19 cellular contexts compared by ENCODE assay signal in the genomic region with DNA sequence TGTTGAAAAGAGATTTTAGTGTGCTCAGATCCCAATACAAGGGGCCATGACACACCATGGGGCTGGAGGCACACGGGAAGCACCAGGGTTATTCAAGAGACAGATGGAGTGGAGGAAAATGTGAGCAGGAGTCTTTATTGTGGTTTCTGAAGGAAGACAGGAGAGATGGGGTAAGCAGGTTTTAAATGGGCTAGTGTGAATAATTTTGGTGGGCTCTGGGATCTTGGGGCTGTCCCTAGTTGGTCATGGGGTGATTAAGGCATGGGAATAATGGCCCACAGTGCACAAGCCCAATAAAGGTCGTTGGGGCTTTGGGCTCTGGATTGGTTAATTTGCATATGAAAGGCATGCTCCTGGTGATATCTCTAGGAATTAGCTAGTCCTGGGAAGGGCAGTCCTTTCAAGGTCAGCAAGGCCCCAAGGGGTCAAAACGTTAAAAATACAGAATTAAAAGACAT. TPM values are rescaled to one million over a fixed set of nuclear protein-coding genes. Genes with fewer than 3 reads are reported as not detected.
DNase-seq lines count a peak whose midpoint lies in the region.
"Had no signal": no experiment of that assay in that cellular context is flagged by ENCODE, and none has a peak within 500 bp of the region (broad histone marks: within the 10 kb centered on the region; RNA-seq: fewer than 3 reads in every experiment).

No MANE protein-coding gene starts in this region.

- DNase-seq in iPS DF 19.7 (ENCODE audit: low read depth, low spot score) (peak; percentile 81), iPS-NIHi7 (ENCODE audit: extremely low spot score) (peak; percentile 38), Kasumi-1 (lab: John Stamatoyannopoulos, UW) (no peak), NCI-H748 treated with DMSO at 0.1 percent for 48 hours (lab: John Stamatoyannopoulos, UW) (no peak), T1000 (lab: John Stamatoyannopoulos, UW) (no peak), middle frontal gyrus (ENCODE audit: extremely low spot score, low spot score) (no peak)
- DNase-seq: CD8-positive, alpha-beta memory T cell; DMS79; GDM1; GOT3; MV-4-11; NCI-H1417 treated with DMSO at 0.1 percent for 48 hours; NCI-H2029 treated with DMSO at 0.1 percent for 48 hours; NCI-H2171 treated with DMSO at 0.1 percent for 48 hours; NCI-H446 treated with DMSO at 0.1 percent for 48 hours; Peyer's patch had no signal

- peak overlapping the region; percentile 88 for H3K4me3 ChIP-seq in HUES64 (ENCODE audit: low read length)
- H3K4me3 ChIP-seq: BLaER1 treated with 17β-estradiol and CSF1 and Interleukin-3, amounts not matched to agents 10 nM and 100 nM; Peyer's patch had no signal

- H3K27me3 ChIP-seq in HUES64 (ENCODE audit: insufficient read depth, low read length): peaks cover 8% of the 10 kb centered on the region; the same call in 1 of the 2 replicates
- H3K27me3 ChIP-seq: BLaER1 treated with 17β-estradiol and CSF1 and Interleukin-3, amounts not matched to agents 10 nM and 100 nM; Peyer's patch had no signal

- H3K36me3 ChIP-seq in ES-I3 (ENCODE audit: insufficient read depth, low read length) (peaks cover 8% of the 10 kb centered on the region), HUES64 (ENCODE audit: insufficient read depth, low read length) (peaks cover 17% of the 10 kb centered on the region)
- H3K36me3 ChIP-seq: BLaER1 treated with 17β-estradiol and CSF1 and Interleukin-3, amounts not matched to agents 10 nM and 100 nM; Peyer's patch had no signal

- peak overlapping the region; percentile 98 for H3K27ac ChIP-seq in HUES64 (ENCODE audit: low read depth, low read length)
- H3K27ac ChIP-seq: BLaER1 treated with 17β-estradiol and CSF1 and Interleukin-3, amounts not matched to agents 10 nM and 100 nM; Peyer's patch had no signal

- 2% methylated on average over 3 of the region's 3 CpGs for WGBS in HUES64

- H3K4me1 ChIP-seq in ES-I3 (ENCODE audit: insufficient read depth, low read length) (peaks cover 28% of the 10 kb centered on the region), HUES64 (ENCODE audit: insufficient read depth, low read length) (peaks cover 37% of the 10 kb centered on the region)
- H3K4me1 ChIP-seq: BLaER1 treated with 17β-estradiol and CSF1 and Interleukin-3, amounts not matched to agents 10 nM and 100 nM; Peyer's patch had no signal

- peak overlapping the region; percentile 44 for H3K9ac ChIP-seq in ES-I3 (ENCODE audit: low read depth, low read length)
- H3K9ac ChIP-seq in HUES64 (ENCODE audit: low read depth, low read length): peak overlapping the region; percentile 67
- H3K9ac ChIP-seq: BLaER1 treated with 17β-estradiol and CSF1 and Interleukin-3, amounts not matched to agents 10 nM and 100 nM had no signal

- no peaks in the 10 kb centered on the region for H3K9me3 ChIP-seq in ES-I3 (ENCODE audit: control insufficient read depth, insufficient read depth, low read length)
- no peaks in the 10 kb centered on the region for H3K9me3 ChIP-seq in HUES64 (ENCODE audit: insufficient read depth, low read depth, low read length)
- H3K9me3 ChIP-seq: BLaER1 treated with 17β-estradiol and CSF1 and Interleukin-3, amounts not matched to agents 10 nM and 100 nM; Peyer's patch had no signal

RNA-seq across cellular contexts. Expression of gene SCGB3A2, which starts 3.6 kb away (rescaled TPM):
- polyA plus RNA-seq in HUES64 (2013, experiment 1 of 2): 53.7 TPM
- 44.4 TPM for polyA plus RNA-seq in HUES64 (2013, experiment 2 of 2)
- polyA plus RNA-seq: CD8-positive, alpha-beta memory T cell had no signal

RNA-seq across cellular contexts. Expression of gene C5orf46, which starts 31.4 kb away (rescaled TPM):
- not detected for polyA plus RNA-seq in HUES64 (2013, experiment 1 of 2)
- polyA plus RNA-seq in HUES64 (2013, experiment 2 of 2): not detected
- polyA plus RNA-seq: CD8-positive, alpha-beta memory T cell had no signal

RNA-seq across cellular contexts. Expression of gene SPINK1, which starts 43.5 kb away (rescaled TPM):
- polyA plus RNA-seq in HUES64 (2013, experiment 1 of 2): 1.3 TPM
- polyA plus RNA-seq in HUES64 (2013, experiment 2 of 2): 2.0 TPM
- polyA plus RNA-seq: CD8-positive, alpha-beta memory T cell had no signal

Comparison
In these comparisons a context has a peak if more than half of its experiments do, and no peak if none do; other contexts are left out.
1. DNase-seq: peak in iPS DF 19.7 (single experiment) and iPS-NIHi7 (single experiment); none in Kasumi-1 (0 of 2), NCI-H748 treated with DMSO at 0.1 percent for 48 hours (single experiment), T1000 (single experiment) and middle frontal gyrus (single experiment).